In genomic region chr1:185104083-185104482, GRCh38 we compare ENCODE assay signal across 27 cellular contexts.
"Had no signal": no experiment of that assay in that cellular context is flagged by ENCODE, and none has a peak within 500 bp of the region (broad histone marks: within the 10 kb centered on the region; RNA-seq: fewer than 3 reads in every experiment).

No MANE protein-coding gene starts in this region.

- H3K9me3 ChIP-seq: gastrocnemius medialis, testis had no signal

- H3K4me1 Mint-ChIP-seq: activated CD4-positive, alpha-beta T cell treated with anti-CD3 and anti-CD28 coated beads for 36 hours; activated CD8-positive, alpha-beta memory T cell treated with anti-CD3 and anti-CD28 coated beads, Interleukin-2, amount 10 ng/mL, durations not matched to agents 7 days and 5 days; brain; memory B cell had no signal

- H3K4me1 ChIP-seq: adrenal gland, esophagus muscularis mucosa, gastrocnemius medialis, right lobe of liver, testis, upper lobe of left lung, vagina had no signal

- H3K4me3 ChIP-seq: adrenal gland, esophagus muscularis mucosa, gastrocnemius medialis, right lobe of liver, testis, upper lobe of left lung, vagina had no signal

- H3K27ac ChIP-seq: adrenal gland, esophagus muscularis mucosa, gastrocnemius medialis, right lobe of liver, testis, upper lobe of left lung, vagina had no signal

- H3K36me3 ChIP-seq: adrenal gland, right lobe of liver had no signal

- H3K27me3 Mint-ChIP-seq: activated CD4-positive, alpha-beta T cell treated with anti-CD3 and anti-CD28 coated beads for 36 hours; activated CD8-positive, alpha-beta memory T cell treated with anti-CD3 and anti-CD28 coated beads, Interleukin-2, amount 10 ng/mL, durations not matched to agents 7 days and 5 days; activated naive CD8-positive, alpha-beta T cell; brain; memory B cell; natural killer cell treated with Interleukin-12 subunit alpha and Interleukin-12 subunit beta and Interleukin-15 and Interleukin-18, amount 100 ng/mL, for 72 hours had no signal

- H3K4me3 Mint-ChIP-seq: activated CD4-positive, alpha-beta T cell treated with anti-CD3 and anti-CD28 coated beads for 36 hours; activated CD8-positive, alpha-beta memory T cell treated with anti-CD3 and anti-CD28 coated beads, Interleukin-2, amount 10 ng/mL, durations not matched to agents 7 days and 5 days; activated CD8-positive, alpha-beta T cell treated with anti-CD3 and anti-CD28 coated beads, Interleukin-2, amount 10 ng/mL, durations not matched to agents 7 days and 5 days; activated naive CD8-positive, alpha-beta T cell; brain; memory B cell; natural killer cell treated with Interleukin-12 subunit alpha and Interleukin-12 subunit beta and Interleukin-15 and Interleukin-18, amount 100 ng/mL, for 72 hours had no signal

- H3K27me3 ChIP-seq: adrenal gland, esophagus muscularis mucosa, gastrocnemius medialis, right lobe of liver, testis, upper lobe of left lung, vagina had no signal

- FAIRE-seq: endothelial cell of umbilical vein, islet of Langerhans had no signal

- ATAC-seq: activated CD4-positive, alpha-beta T cell treated with anti-CD3 and anti-CD28 coated beads for 36 hours; activated CD8-positive, alpha-beta memory T cell treated with anti-CD3 and anti-CD28 coated beads, Interleukin-2, amount 10 ng/mL, durations not matched to agents 7 days and 5 days; activated CD8-positive, alpha-beta T cell treated with anti-CD3 and anti-CD28 coated beads, Interleukin-2, amount 10 ng/mL, durations not matched to agents 7 days and 5 days; gastrocnemius medialis; left cardiac atrium; natural killer cell treated with Interleukin-12 subunit alpha and Interleukin-12 subunit beta and Interleukin-15 and Interleukin-18, amount 100 ng/mL, for 72 hours; right lobe of liver; stimulated activated naive CD8-positive, alpha-beta T cell treated with anti-CD3 and anti-CD28 coated beads, Interleukin-15, Interleukin-2, amounts not matched to agents 100 U/mL and 50 U/mL, for 24 hours had no signal

- H3K27ac Mint-ChIP-seq: activated CD4-positive, alpha-beta T cell treated with anti-CD3 and anti-CD28 coated beads for 36 hours; activated CD8-positive, alpha-beta memory T cell treated with anti-CD3 and anti-CD28 coated beads, Interleukin-2, amount 10 ng/mL, durations not matched to agents 7 days and 5 days; activated CD8-positive, alpha-beta T cell treated with anti-CD3 and anti-CD28 coated beads, Interleukin-2, amount 10 ng/mL, durations not matched to agents 7 days and 5 days; activated naive CD8-positive, alpha-beta T cell; activated T-helper 2 cell treated with anti-CD3 and anti-CD28 coated beads, Interferon-gamma antibody, Interleukin-2, Interleukin-4, amounts not matched to agents 10 μg/mL and 5 μg/mL and 100 μg/mL, durations not matched to agents 14 hours and 24 hours and 36 hours; brain; memory B cell; natural killer cell treated with Interleukin-12 subunit alpha and Interleukin-12 subunit beta and Interleukin-15 and Interleukin-18, amount 100 ng/mL, for 72 hours had no signal

- DNase-seq: activated CD4-positive, alpha-beta T cell treated with anti-CD3 and anti-CD28 coated beads for 36 hours; activated CD4-positive, CD25-positive, alpha-beta regulatory T cell; activated CD8-positive, alpha-beta memory T cell treated with anti-CD3 and anti-CD28 coated beads, Interleukin-2, amount 10 ng/mL, durations not matched to agents 7 days and 5 days; activated CD8-positive, alpha-beta T cell treated with anti-CD3 and anti-CD28 coated beads, Interleukin-2, amount 10 ng/mL, durations not matched to agents 7 days and 5 days; activated naive CD4-positive, alpha-beta T cell; activated T-cell treated with anti-CD3 and anti-CD28 coated beads, Interleukin-2, amount 50 U/mL, for 48 hours; adrenal gland; aorta; cortex of kidney; gastrocnemius medialis; glutamatergic neuron; left cardiac atrium; right lobe of liver; stimulated activated CD4-positive, alpha-beta T cell treated with anti-CD3 and anti-CD28 coated beads, Interleukin-12 subunit alpha, Interleukin-12 subunit beta, amount 100 ng/mL, for 4 hours; stimulated activated CD4-positive, alpha-beta T cell treated with anti-CD3 and anti-CD28 coated beads, Interleukin-4, amount 100 ng/mL, for 1 hour; stimulated activated naive CD8-positive, alpha-beta T cell treated with anti-CD3 and anti-CD28 coated beads, Interleukin-15, Interleukin-2, amounts not matched to agents 100 U/mL and 50 U/mL, for 24 hours; testis; upper lobe of left lung had no signal
